In genomic region chr12:31324116-31324844, GRCh38 we compare ENCODE assay signal across 8 cellular contexts. TPM values are rescaled to one million over a fixed set of nuclear protein-coding genes. Genes with fewer than 3 reads are reported as not detected.
DNase-seq lines count a peak whose midpoint lies in the region; ATAC-seq and TF ChIP-seq lines count a peak whose summit lies in the region.

No MANE protein-coding gene starts in this region.

- intact Hi-C loops in head of caudate nucleus (cut with DNase I), result no loop called here

- H3K4me1 Mint-ChIP-seq in CD8-positive, alpha-beta memory T cell, result peaks cover 47 to 63% (median 61%) of the 10 kb centered on the region in 3 donors
- peaks cover 31% of the 10 kb centered on the region for H3K4me1 Mint-ChIP-seq in type B pancreatic cell (ENCODE audit: unreplicated experiment)

- peak; percentile 31 for ATAC-seq in GM19438 (IDR thresholded peaks at IDR 0.05; ENCODE audit: low read depth, unreplicated experiment)

- peaks cover 0 to 23% (median 0%) of the 10 kb centered on the region in 3 donors for H3K36me3 Mint-ChIP-seq in CD8-positive, alpha-beta memory T cell
- H3K36me3 Mint-ChIP-seq in type B pancreatic cell, result peaks cover 21% of the 10 kb centered on the region

- peak; percentile 61 to 92 (median 85) for DNase-seq in CD8-positive, alpha-beta memory T cell
- DNase-seq in SK-MEL-5 (ENCODE audit: low read depth, low spot score), result peak; percentile 75
- peak; percentile 79 for DNase-seq in activated naive CD4-positive, alpha-beta T cell treated with anti-CD3 and anti-CD28 coated beads, Interleukin-2, amount 50 U/mL, for 16 hours
- peak in 40 of 42 donors; percentile 21 to 78 (median 53) for DNase-seq in head of caudate nucleus
- DNase-seq in trophoblast cell, result peak; percentile 79 to 87
- peak; percentile 84 for DNase-seq in type B pancreatic cell (ENCODE audit: extremely low spot score, unreplicated experiment)

- peak overlapping the region; percentile 49 for H4K8ac ChIP-seq in trophoblast cell (ENCODE audit: low read depth, low read length)

- H3K27me3 Mint-ChIP-seq in CD8-positive, alpha-beta memory T cell, result peaks cover 0 to 4% of the 10 kb centered on the region in 2 donors
- H3K27me3 Mint-ChIP-seq in type B pancreatic cell, result peaks cover 7% of the 10 kb centered on the region

- peak; percentile 53 for TF ChIP-seq CTCF in type B pancreatic cell (conservative IDR thresholded peaks at IDR 0.05)

- peak overlapping the region; percentile 89 to 99 (median 97) for H3K27ac Mint-ChIP-seq in CD8-positive, alpha-beta memory T cell
- peak overlapping the region; percentile 98 for H3K27ac Mint-ChIP-seq in type B pancreatic cell

- peak overlapping the region; percentile 61 for H2AFZ ChIP-seq in trophoblast cell (ENCODE audit: insufficient read depth, low read length, poor library complexity)

- H3K9me3 Mint-ChIP-seq in CD8-positive, alpha-beta memory T cell, result no peaks in the 10 kb centered on the region
- H3K9me3 Mint-ChIP-seq in type B pancreatic cell, result no peaks in the 10 kb centered on the region

- H3K9me3 ChIP-seq in CD8-positive, alpha-beta memory T cell (ENCODE audit: low read length), result no peaks in the 10 kb centered on the region
- H3K9me3 ChIP-seq in HUES6 (ENCODE audit: control insufficient read depth, insufficient read depth, low read depth, low read length) (no peaks in the 10 kb centered on the region), trophoblast cell (ENCODE audit: insufficient read depth, low read depth, low read length) (no peaks in the 10 kb centered on the region)

- H2AK5ac ChIP-seq in trophoblast cell (ENCODE audit: low read length), result peak overlapping the region; percentile 93

- peak overlapping the region; percentile 96 for H3K9ac ChIP-seq in HUES6 (ENCODE audit: low read length)
- H3K9ac ChIP-seq in trophoblast cell (ENCODE audit: low read length), result peak overlapping the region; percentile 98

- H3K4me2 ChIP-seq in trophoblast cell (ENCODE audit: low read length), result peak overlapping the region; percentile 85

- H4K12ac ChIP-seq in trophoblast cell (ENCODE audit: low read depth, low read length), result peak overlapping the region; percentile 64

- peak overlapping the region; percentile 98 for H2BK5ac ChIP-seq in trophoblast cell (ENCODE audit: low read depth, low read length, poor library complexity)

- peak overlapping the region; percentile 2 for H2BK12ac ChIP-seq in trophoblast cell (ENCODE audit: low read length)

- H2BK120ac ChIP-seq in trophoblast cell (ENCODE audit: insufficient read depth, low read length, poor library complexity), result peak overlapping the region; percentile 34

- in situ Hi-C loops in SK-MEL-5 (cut with HindIII; ENCODE audit: low pct_unique_long_range_greater_than_20kb, low sequenced_read_pairs), result no loop called here

- peak overlapping the region; percentile 97 for H3K4ac ChIP-seq in trophoblast cell (ENCODE audit: low read depth, low read length)

- peaks cover 38% of the 10 kb centered on the region for H3K4me1 ChIP-seq in CD8-positive, alpha-beta memory T cell (ENCODE audit: insufficient read depth, low read length)
- peaks cover 42% of the 10 kb centered on the region for H3K4me1 ChIP-seq in HUES6 (ENCODE audit: control insufficient read depth, insufficient read depth, low read length)
- H3K4me1 ChIP-seq in trophoblast cell (ENCODE audit: control insufficient read depth in 1 of 2, insufficient read depth in 2 of 2, low read length in 2 of 2), result no peaks in the 10 kb centered on the region

- no peaks in the 10 kb centered on the region for H3K27me3 ChIP-seq in CD8-positive, alpha-beta memory T cell (ENCODE audit: insufficient read depth, low read length, poor library complexity, severe bottlenecking)
- H3K27me3 ChIP-seq in HUES6 (ENCODE audit: control insufficient read depth, insufficient read depth, low read length) (no peaks in the 10 kb centered on the region), trophoblast cell (ENCODE audit: insufficient read depth, low read length) (no peaks in the 10 kb centered on the region)

- CTCF ChIA-PET in CD8-positive, alpha-beta memory T cell (lab: Charles Lee), result no interaction called here

- H3K14ac ChIP-seq in trophoblast cell (ENCODE audit: low read length), result peak overlapping the region; percentile 74

- H3K27ac ChIP-seq in CD8-positive, alpha-beta memory T cell (ENCODE audit: low read depth, low read length), result peak overlapping the region; percentile 91
- H3K27ac ChIP-seq in HUES6 (ENCODE audit: low read depth, low read length), result peak overlapping the region; percentile 99
- H3K27ac ChIP-seq in trophoblast cell (ENCODE audit: low read depth, low read length), result peak overlapping the region; percentile 94

- H3K79me2 ChIP-seq in trophoblast cell (ENCODE audit: control insufficient read depth, insufficient read depth, low read length, poor library complexity), result peaks cover 31% of the 10 kb centered on the region

- POLR2A ChIA-PET in CD8-positive, alpha-beta memory T cell (lab: Charles Lee), result interaction anchor here (0.5 to 1.9 kb wide), 3 partner anchors 22 to 1943 kb away, joined by 4 to 13 read pairs (median 7); partner anchors contain the start of gene ERGIC2

- peak overlapping the region; percentile 98 for H4K91ac ChIP-seq in trophoblast cell (ENCODE audit: low read depth, low read length)

- WGBS in trophoblast cell (ENCODE audit: extremely low coverage, insufficient coverage, insufficient read length), result no CpG with 5 or more reads among the region's 81 CpGs

- peak overlapping the region; percentile 71 for H3K18ac ChIP-seq in trophoblast cell (ENCODE audit: low read length)

- peak overlapping the region; percentile 89 to 100 (median 98) for H3K4me3 Mint-ChIP-seq in CD8-positive, alpha-beta memory T cell
- peak overlapping the region; percentile 96 for H3K4me3 Mint-ChIP-seq in type B pancreatic cell

- H3K23ac ChIP-seq in trophoblast cell (ENCODE audit: low read length), result no peak overlapping the region

- H3K36me3 ChIP-seq in CD8-positive, alpha-beta memory T cell (ENCODE audit: insufficient read depth, low read length), result no peaks in the 10 kb centered on the region
- H3K36me3 ChIP-seq in HUES6 (ENCODE audit: control insufficient read depth, insufficient read depth, low read length) (0 out of 2 replicates have a peak, but pooled peaks cover 9% of the 10 kb centered on the region), trophoblast cell (ENCODE audit: control insufficient read depth in 1 of 2, insufficient read depth in 2 of 2, low read length in 2 of 2) (no peaks in the 10 kb centered on the region)

- H3K79me1 ChIP-seq in trophoblast cell (ENCODE audit: low read length), result peaks cover 30% of the 10 kb centered on the region

- peak overlapping the region; percentile 81 for H3K4me3 ChIP-seq in CD8-positive, alpha-beta memory T cell (ENCODE audit: low read length)
- H3K4me3 ChIP-seq in HUES6 (ENCODE audit: low read depth, low read length) (peak overlapping the region; percentile 88), trophoblast cell (ENCODE audit: low read depth, low read length) (peak overlapping the region; percentile 93)

RNA-seq across cellular contexts. Expression of gene SINHCAF, which starts 1.7 kb away (rescaled TPM):
- 100 to 1,000 TPM; 143 to 149 TPM for total RNA-seq in CD8-positive, alpha-beta memory T cell
- polyA plus RNA-seq in CD8-positive, alpha-beta memory T cell, result 55.9 TPM
- total RNA-seq in SK-MEL-5 (2014; rRNA removed; shearing (Covaris generic)), result 104 TPM in 2 replicates
- 68.3 and 91.1 TPM in 2 replicates for polyA plus RNA-seq in SK-MEL-5 (2015; cell fraction: cytosol; rRNA removed)
- 32.5 and 35.5 TPM in 2 replicates for polyA plus RNA-seq in SK-MEL-5 (2015; cell fraction: nucleus; rRNA removed)
- 103 and 108 TPM in 2 replicates for polyA plus RNA-seq in trophoblast cell (2013)
- 154 and 285 TPM in 2 replicates for total RNA-seq in type B pancreatic cell (ENCODE audit: low replicate concordance)

Comparison
In these comparisons a context has a peak if more than half of its experiments do, and no peak if none do; other contexts are left out.
1. Peak in every context shown above with its lines: DNase-seq, ATAC-seq, H3K4me3 ChIP-seq and H3K27ac ChIP-seq.